In the genomic region with DNA sequence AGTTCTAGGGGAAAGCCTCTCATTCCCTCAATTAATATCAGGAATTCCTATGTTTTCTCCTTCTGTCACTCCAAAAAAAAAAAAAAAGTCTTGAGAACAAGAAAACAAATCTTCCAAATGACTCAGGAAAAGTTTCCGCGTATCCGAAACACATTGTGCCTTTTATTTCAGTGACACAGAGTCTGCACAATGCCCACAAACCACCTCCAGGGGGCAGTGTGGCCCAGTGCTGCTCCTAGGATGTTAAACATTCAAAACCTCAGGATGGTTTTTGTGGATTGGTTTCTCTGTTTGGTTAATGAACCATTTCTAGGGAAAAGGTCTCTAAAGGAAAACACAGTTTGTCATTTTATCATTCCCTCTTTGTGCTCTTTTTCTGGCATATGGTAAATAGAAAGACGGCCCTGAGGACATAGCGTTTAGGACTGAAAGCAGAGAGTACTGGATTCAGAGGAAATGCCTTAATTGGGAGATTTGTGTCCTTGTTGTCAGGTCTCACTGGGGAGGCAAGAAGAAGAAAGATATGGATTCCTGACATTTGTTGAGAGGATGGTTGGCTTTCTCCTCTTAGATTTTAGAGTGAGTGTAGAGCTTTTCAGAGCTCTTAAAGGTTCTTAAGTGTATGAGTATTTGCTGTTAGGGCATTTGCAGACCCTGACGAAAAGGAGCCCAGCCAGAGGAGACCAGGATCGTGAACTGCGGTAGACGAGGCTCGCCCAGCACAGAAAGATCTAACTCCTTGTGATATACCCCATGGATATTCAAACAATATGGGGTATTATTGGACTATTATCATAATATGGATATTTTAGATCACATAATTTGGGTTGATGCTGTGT, we compare ENCODE assay signal across 8 cellular contexts.
DNase-seq lines count a peak whose midpoint lies in the region; TF ChIP-seq lines count a peak whose summit lies in the region.

No MANE protein-coding gene starts in this region.

- peak; percentile 59 for DNase-seq in GM12865 (ENCODE audit: low read depth)
- DNase-seq in HCEC 1CT = peak; percentile 26
- DNase-seq in NAMALWA (ENCODE audit: low spot score) = peak; percentile 53
- DNase-seq in cardiac fibroblast (ENCODE audit: low read depth in 2 of 2) = peak; percentile 79 to 82
- DNase-seq in islet precursor cell = peak; percentile 82
- DNase-seq in stimulated activated CD4-positive, alpha-beta T cell treated with anti-CD3 and anti-CD28 coated beads, Interleukin-12 subunit alpha, Interleukin-12 subunit beta, amount 100 ng/mL, for 24 hours (ENCODE audit: low read depth in 2 of 2) = peak; percentile 11 to 54
- no peak for DNase-seq in NK-92 (lab: John Stamatoyannopoulos, UW; ENCODE audit: unreplicated experiment)

- TF ChIP-seq CTCF in GM12865 (IDR thresholded peaks at IDR 0.05; ENCODE audit: insufficient read depth, low read depth, low read length, missing control alignments) (peak; percentile 90), VCaP (conservative IDR thresholded peaks at IDR 0.05) (peak; percentile 96), cardiac fibroblast (IDR thresholded peaks at IDR 0.05; ENCODE audit: low read depth, low read length) (peak; percentile 95)

- H3K4me3 ChIP-seq in GM12865 (ENCODE audit: low read depth, low read length) (no peak overlapping the region), cardiac fibroblast (replicated peaks in 1 of 2; ENCODE audit: low read depth in 2 of 2, low read length in 2 of 2) (peak overlapping the region in 1 of 2 donors; percentile 4)

- H3K27ac ChIP-seq in VCaP = peak overlapping the region; percentile 91
